12 cellular contexts compared by ENCODE assay signal in the genomic region with DNA sequence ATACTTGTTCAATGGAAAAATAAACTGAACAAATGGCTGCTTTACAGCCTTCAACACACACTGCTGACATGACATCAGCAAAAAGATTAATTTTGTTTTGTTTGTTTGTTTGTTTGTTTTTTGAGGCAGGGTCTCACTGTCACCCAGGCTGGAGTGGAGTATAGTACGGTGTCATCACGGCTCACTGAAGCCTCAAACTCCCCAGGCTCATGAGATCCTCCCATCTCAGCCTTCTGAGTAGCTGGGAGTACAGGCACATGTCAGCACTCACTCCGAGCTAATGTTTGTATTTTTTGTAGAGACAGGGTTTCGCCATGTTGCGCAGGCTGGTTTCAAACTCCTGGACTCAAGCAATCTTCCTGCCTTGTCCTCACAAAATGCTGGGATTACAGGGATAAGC.
"Had no signal": no experiment of that assay in that cellular context is flagged by ENCODE, and none has a peak within 500 bp of the region (broad histone marks: within the 10 kb centered on the region; RNA-seq: fewer than 3 reads in every experiment).

No MANE protein-coding gene starts in this region.

- H3K27me3 Mint-ChIP-seq: brain, T-helper 17 cell had no signal

- H3K4me1 Mint-ChIP-seq: T-helper 17 cell had no signal

- DNase-seq: activated CD4-positive, alpha-beta T cell treated with anti-CD3 and anti-CD28 coated beads, Interleukin-2, amount 50 U/mL, for 4 hours; central memory CD4-positive, alpha-beta T cell; erythroblast; occipital lobe; stimulated activated naive CD4-positive, alpha-beta T cell; T-helper 17 cell; transverse colon; WERI-Rb-1 had no signal

- H3K36me3 Mint-ChIP-seq: brain, mesothelial cell of epicardium had no signal

- H3K27me3 ChIP-seq: transverse colon had no signal

- ATAC-seq: left lobe of liver, T-helper 17 cell had no signal

- H3K9me3 Mint-ChIP-seq: activated T-helper 1 cell treated with anti-CD3 and anti-CD28 coated beads, Interleukin-12 subunit alpha, Interleukin-12 subunit beta, Interleukin-2, Interleukin-4 antibody, amounts not matched to agents 30 ng/mL and 10 ng/mL and 1 ng/mL, durations not matched to agents 14 hours and 24 hours and 36 hours; brain had no signal

- H3K4me1 ChIP-seq: transverse colon had no signal

- H3K27ac Mint-ChIP-seq: activated T-helper 1 cell treated with anti-CD3 and anti-CD28 coated beads, Interleukin-12 subunit alpha, Interleukin-12 subunit beta, Interleukin-2, Interleukin-4 antibody, amounts not matched to agents 30 ng/mL and 10 ng/mL and 1 ng/mL, durations not matched to agents 14 hours and 24 hours and 36 hours; brain; mesothelial cell of epicardium; T-helper 17 cell had no signal

- H3K4me3 Mint-ChIP-seq: activated T-helper 1 cell treated with anti-CD3 and anti-CD28 coated beads, Interleukin-12 subunit alpha, Interleukin-12 subunit beta, Interleukin-2, Interleukin-4 antibody, amounts not matched to agents 30 ng/mL and 10 ng/mL and 1 ng/mL, durations not matched to agents 14 hours and 24 hours and 36 hours; brain; mesothelial cell of epicardium; T-helper 17 cell had no signal

- H3K27ac ChIP-seq: transverse colon, WERI-Rb-1 had no signal
